Comparison of ENCODE assay signal across 8 cellular contexts in genomic region chr7:48085433-48085791, GRCh38. TPM values are rescaled to one million over a fixed set of nuclear protein-coding genes. Genes with fewer than 3 reads are reported as not detected.
DNase-seq lines count a peak whose midpoint lies in the region; ATAC-seq and TF ChIP-seq lines count a peak whose summit lies in the region.

No MANE protein-coding gene starts in this region.

- H3K27ac ChIP-seq in HUES48 (ENCODE audit: low read depth, low read length): peak overlapping the region; percentile 85

- peaks cover 23% of the 10 kb centered on the region for H3K4me1 ChIP-seq in HUES48 (ENCODE audit: control insufficient read depth, insufficient read depth, low read length)
- H3K4me1 ChIP-seq in neuron (ENCODE audit: insufficient read depth, low read length): peaks cover 31% of the 10 kb centered on the region

- H3K27me3 Mint-ChIP-seq in activated naive CD8-positive, alpha-beta T cell treated with anti-CD3 and anti-CD28 coated beads for 36 hours: no peaks in the 10 kb centered on the region

- peaks cover 55% of the 10 kb centered on the region for H3K4me1 Mint-ChIP-seq in activated naive CD8-positive, alpha-beta T cell treated with anti-CD3 and anti-CD28 coated beads for 36 hours

- H3K27ac Mint-ChIP-seq in activated naive CD8-positive, alpha-beta T cell treated with anti-CD3 and anti-CD28 coated beads for 36 hours: peak overlapping the region; percentile 97

- H3K36me3 ChIP-seq in HUES48 (ENCODE audit: control insufficient read depth, insufficient read depth, low read length) (no peaks in the 10 kb centered on the region), neuron (ENCODE audit: insufficient read depth, low read length) (no peaks in the 10 kb centered on the region)

- no peaks in the 10 kb centered on the region for H3K27me3 ChIP-seq in HUES48 (ENCODE audit: control insufficient read depth, insufficient read depth, low read length)
- no peaks in the 10 kb centered on the region for H3K27me3 ChIP-seq in neuron (ENCODE audit: insufficient read depth, low read length)

- peak overlapping the region; percentile 22 for H2AFZ ChIP-seq in neuron (ENCODE audit: low read depth, low read length)

- H3K36me3 Mint-ChIP-seq in activated naive CD8-positive, alpha-beta T cell treated with anti-CD3 and anti-CD28 coated beads for 36 hours: peaks cover 16% of the 10 kb centered on the region

- ATAC-seq in GM19328 (IDR thresholded peaks at IDR 0.05; ENCODE audit: unreplicated experiment) (no peak), HG02798 (IDR thresholded peaks at IDR 0.05; ENCODE audit: poor library complexity, unreplicated experiment) (no peak)

- DNase-seq in GM12865 (ENCODE audit: low read depth) (peak; percentile 57), GM13977 (ENCODE audit: low spot score) (no peak), anterior cingulate cortex (lab: John Stamatoyannopoulos, UW) (no peak)
- no peak for DNase-seq in activated naive CD8-positive, alpha-beta T cell treated with anti-CD3 and anti-CD28 coated beads for 36 hours

- H3K4me3 ChIP-seq in GM12865 (ENCODE audit: low read depth, low read length) (no peak overlapping the region), HUES48 (ENCODE audit: low read depth, low read length) (no peak overlapping the region), neuron (ENCODE audit: low read length) (no peak overlapping the region)

- H3K9me3 ChIP-seq in HUES48 (ENCODE audit: control insufficient read depth, insufficient read depth, low read length): no peaks in the 10 kb centered on the region
- H3K9me3 ChIP-seq in neuron (ENCODE audit: low read length): no peaks in the 10 kb centered on the region

- TF ChIP-seq CTCF in GM12865 (IDR thresholded peaks at IDR 0.05; ENCODE audit: insufficient read depth, low read depth, low read length, missing control alignments): no peak
- TF ChIP-seq CTCF in GM13977 (IDR thresholded peaks at IDR 0.05; ENCODE audit: extremely low read depth, insufficient read depth, missing control alignments): no peak

- peak overlapping the region; percentile 59 for H3K4me3 Mint-ChIP-seq in activated naive CD8-positive, alpha-beta T cell treated with anti-CD3 and anti-CD28 coated beads for 36 hours

- in situ Hi-C loops in GM13977 (cut with MboI; ENCODE audit: low pct_unique_long_range_greater_than_20kb, low sequenced_read_pairs, unreplicated experiment): no loop called here

- no peak overlapping the region for H3K9ac ChIP-seq in HUES48 (ENCODE audit: low read depth, low read length)

- H3K9me3 Mint-ChIP-seq in activated naive CD8-positive, alpha-beta T cell treated with anti-CD3 and anti-CD28 coated beads for 36 hours: no peaks in the 10 kb centered on the region

RNA-seq across cellular contexts. Expression of gene UPP1, which starts 3.7 kb away (rescaled TPM):
- 10 to 100 TPM; 45.3 to 51.1 TPM for total RNA-seq in activated naive CD8-positive, alpha-beta T cell treated with anti-CD3 and anti-CD28 coated beads for 36 hours

RNA-seq across cellular contexts. Expression of gene C7orf57, which starts 50.1 kb away (rescaled TPM):
- total RNA-seq in activated naive CD8-positive, alpha-beta T cell treated with anti-CD3 and anti-CD28 coated beads for 36 hours: 1 to 10 TPM; 1.0 to 1.1 TPM

RNA-seq across cellular contexts. Expression of gene SUN3, which starts 56.5 kb away (rescaled TPM):
- total RNA-seq in activated naive CD8-positive, alpha-beta T cell treated with anti-CD3 and anti-CD28 coated beads for 36 hours: under 1 TPM in 1 of 2 experiments, not detected in 1; 0.54 TPM
